ENCODE assay signal across 6 cellular contexts in genomic region chr6:31493550-31493874, GRCh38. TPM values are rescaled to one million over a fixed set of nuclear protein-coding genes. Genes with fewer than 3 reads are reported as not detected.
DNase-seq lines count a peak whose midpoint lies in the region; TF ChIP-seq lines count a peak whose summit lies in the region.
"Not testable (repeated sequence)": the region's sequence is repeated elsewhere in the genome, so short reads cannot be mapped to it uniquely, and the experiment has no call there.
"Had no signal": no experiment of that assay in that cellular context is flagged by ENCODE, and none has a peak within 500 bp of the region (broad histone marks: within the 10 kb centered on the region; RNA-seq: fewer than 3 reads in every experiment).

No MANE protein-coding gene starts in this region.

- peaks cover 24% of the 10 kb centered on the region for H3K4me1 ChIP-seq in HAP-1
- not testable (repeated sequence) for H3K4me1 ChIP-seq in cardiac muscle cell (ENCODE audit: low read depth)

- not testable (repeated sequence) for H3K9me3 ChIP-seq in HAP-1; cardiac muscle cell (ENCODE audit: low read depth)

- peak overlapping the region; percentile 59 for H3K4me3 ChIP-seq in HAP-1
- H3K4me3 ChIP-seq in cardiac muscle cell = peak overlapping the region; percentile 34

- not testable (repeated sequence) for H3K27me3 Mint-ChIP-seq in T-helper 1 cell treated with Interleukin-12 subunit alpha and Interleukin-12 subunit beta and Interleukin-4 antibody, amounts not matched to agents 30 μg/mL and 1 μg/mL, for 36 hours (ENCODE audit: low read depth)
- H3K27me3 Mint-ChIP-seq in brain = peaks cover 65% of the 10 kb centered on the region
- H3K27me3 Mint-ChIP-seq in neural crest cell (ENCODE audit: low read depth) = peaks cover 91% of the 10 kb centered on the region

- in situ Hi-C loops in HAP-1 (cut with MboI; ENCODE audit: low sequenced_read_pairs) = loop anchor here (5.0 kb wide), 1 partner anchor 49 kb away; the partner anchor contains the start of gene DDX39B

- peak overlapping the region; percentile 92 for H3K4me3 Mint-ChIP-seq in T-helper 1 cell treated with Interleukin-12 subunit alpha and Interleukin-12 subunit beta and Interleukin-4 antibody, amounts not matched to agents 30 μg/mL and 1 μg/mL, for 36 hours
- H3K4me3 Mint-ChIP-seq in brain (peak overlapping the region; percentile 53 to 85 (median 72)), neural crest cell (peak overlapping the region; percentile 2)

- TF ChIP-seq CTCF in brain (conservative IDR thresholded peaks at IDR 0.05); cardiac muscle cell (IDR thresholded peaks at IDR 0.05; ENCODE audit: low read depth, low read length); neural crest cell (conservative IDR thresholded peaks at IDR 0.05): not testable (repeated sequence)

- peaks cover 29% of the 10 kb centered on the region for H3K4me1 Mint-ChIP-seq in T-helper 1 cell treated with Interleukin-12 subunit alpha and Interleukin-12 subunit beta and Interleukin-4 antibody, amounts not matched to agents 30 μg/mL and 1 μg/mL, for 36 hours (ENCODE audit: low read depth)
- peaks cover 33% of the 10 kb centered on the region for H3K4me1 Mint-ChIP-seq in brain
- peaks cover 17% of the 10 kb centered on the region for H3K4me1 Mint-ChIP-seq in neural crest cell

- DNase-seq in HAP-1 (ENCODE audit: low spot score in 2 of 2); cardiac muscle cell (ENCODE audit: low read depth in 1 of 2, low spot score in 1 of 2); neural crest cell (ENCODE audit: low read depth, low spot score): not testable (repeated sequence)

- H3K27ac Mint-ChIP-seq in T-helper 1 cell treated with Interleukin-12 subunit alpha and Interleukin-12 subunit beta and Interleukin-4 antibody, amounts not matched to agents 30 μg/mL and 1 μg/mL, for 36 hours = peak overlapping the region; percentile 79
- not testable (repeated sequence) for H3K27ac Mint-ChIP-seq in brain; neural crest cell (ENCODE audit: unreplicated experiment)

- H3K36me3 ChIP-seq in HAP-1 (replicated peaks); cardiac muscle cell: not testable (repeated sequence)

- not testable (repeated sequence) for H3K27me3 ChIP-seq in HAP-1 (ENCODE audit: low read depth)
- H3K27me3 ChIP-seq in cardiac muscle cell = peaks cover 33% of the 10 kb centered on the region

- not testable (repeated sequence) for H3K9me3 Mint-ChIP-seq in T-helper 1 cell treated with Interleukin-12 subunit alpha and Interleukin-12 subunit beta and Interleukin-4 antibody, amounts not matched to agents 30 μg/mL and 1 μg/mL, for 36 hours; brain; neural crest cell

- H3K27ac ChIP-seq in cardiac muscle cell = not testable (repeated sequence)

- H3K36me3 Mint-ChIP-seq in T-helper 1 cell treated with Interleukin-12 subunit alpha and Interleukin-12 subunit beta and Interleukin-4 antibody, amounts not matched to agents 30 μg/mL and 1 μg/mL, for 36 hours (ENCODE audit: low read depth); brain; neural crest cell (ENCODE audit: low read depth): not testable (repeated sequence)

RNA-seq across cellular contexts. Expression of gene MICB, which starts 4.4 kb away (rescaled TPM):
- polyA plus RNA-seq in brain (ENCODE audit: insufficient read depth, low read depth, low replicate concordance) (11.5 TPM), cardiac muscle cell (0.64 and 0.99 TPM in 2 replicates)
- total RNA-seq in cardiac muscle cell (2.2 and 3.6 TPM in 2 replicates), neural crest cell (0.61 TPM in 1 of 2 replicates, not detected in the other)

RNA-seq across cellular contexts. Expression of gene MCCD1, which starts 35.2 kb away (rescaled TPM):
- polyA plus RNA-seq in brain (ENCODE audit: insufficient read depth, low read depth, low replicate concordance) = not detected
- total RNA-seq in cardiac muscle cell = not detected in 2 replicates
- polyA plus RNA-seq in cardiac muscle cell = not detected in 2 replicates
- not detected in 2 replicates for total RNA-seq in neural crest cell
- total RNA-seq: SK-MEL-5 had no signal

RNA-seq across cellular contexts. Expression of gene DDX39B, which starts 48.3 kb away (rescaled TPM):
- 267 TPM for polyA plus RNA-seq in brain (ENCODE audit: insufficient read depth, low read depth, low replicate concordance)
- total RNA-seq in cardiac muscle cell = 371 and 455 TPM in 2 replicates
- polyA plus RNA-seq in cardiac muscle cell = 321 and 373 TPM in 2 replicates
- 836 and 881 TPM in 2 replicates for total RNA-seq in neural crest cell

RNA-seq across cellular contexts. Expression of gene ATP6V1G2, which starts 52.9 kb away (rescaled TPM):
- polyA plus RNA-seq in brain (ENCODE audit: insufficient read depth, low read depth, low replicate concordance) (122 TPM), cardiac muscle cell (32.7 and 40.2 TPM in 2 replicates)
- total RNA-seq in cardiac muscle cell (21.2 and 28.8 TPM in 2 replicates), neural crest cell (3.3 and 5.1 TPM in 2 replicates)

RNA-seq across cellular contexts. Expression of gene NFKBIL1, which starts 53.9 kb away (rescaled TPM):
- polyA plus RNA-seq in brain (ENCODE audit: insufficient read depth, low read depth, low replicate concordance) (59.4 TPM), cardiac muscle cell (38.4 and 47.1 TPM in 2 replicates)
- total RNA-seq in cardiac muscle cell (43.6 and 51.2 TPM in 2 replicates), neural crest cell (25.7 and 28.6 TPM in 2 replicates)

Comparison
In these comparisons a context has a peak if more than half of its experiments do, and no peak if none do; other contexts are left out.
1. H3K4me3 Mint-ChIP-seq: peak in every context shown above with its lines; median percentile 92 in T-helper 1 cell treated with Interleukin-12 subunit alpha and Interleukin-12 subunit beta and Interleukin-4 antibody, amounts not matched to agents 30 μg/mL and 1 μg/mL, for 36 hours; 72 in brain; 2 in neural crest cell.